In the genomic region with DNA sequence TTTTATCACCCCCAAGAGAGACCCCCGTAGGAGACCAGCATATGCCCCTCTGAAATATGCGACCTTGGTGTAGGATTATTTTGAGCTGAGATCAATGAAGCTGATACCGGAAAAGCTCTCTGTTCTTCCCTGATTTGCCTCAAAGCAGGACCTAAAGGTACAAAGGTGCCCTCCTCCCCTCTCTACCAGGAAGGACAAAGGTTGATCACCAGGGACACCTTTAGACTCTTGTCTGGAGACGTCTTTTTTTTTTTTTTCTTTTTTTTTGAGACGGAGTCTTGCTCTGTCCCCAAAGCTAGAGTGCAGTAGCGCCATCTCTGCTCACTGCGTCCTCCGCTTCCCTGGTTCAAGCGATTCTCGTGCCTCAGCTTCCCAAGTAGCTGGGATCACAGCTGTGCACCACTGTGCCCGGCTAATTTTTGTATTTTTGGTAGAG, we compare ENCODE assay signal across 1 cellular context.
TF ChIP-seq lines count a peak whose summit lies in the region.

No MANE protein-coding gene starts in this region.

TF ChIP-seq in HepG2, 621 proteins besides CTCF, POLR2A, EP300 and RAD21 (continued from another document):
- TF ChIP-seq, protein P1, sequence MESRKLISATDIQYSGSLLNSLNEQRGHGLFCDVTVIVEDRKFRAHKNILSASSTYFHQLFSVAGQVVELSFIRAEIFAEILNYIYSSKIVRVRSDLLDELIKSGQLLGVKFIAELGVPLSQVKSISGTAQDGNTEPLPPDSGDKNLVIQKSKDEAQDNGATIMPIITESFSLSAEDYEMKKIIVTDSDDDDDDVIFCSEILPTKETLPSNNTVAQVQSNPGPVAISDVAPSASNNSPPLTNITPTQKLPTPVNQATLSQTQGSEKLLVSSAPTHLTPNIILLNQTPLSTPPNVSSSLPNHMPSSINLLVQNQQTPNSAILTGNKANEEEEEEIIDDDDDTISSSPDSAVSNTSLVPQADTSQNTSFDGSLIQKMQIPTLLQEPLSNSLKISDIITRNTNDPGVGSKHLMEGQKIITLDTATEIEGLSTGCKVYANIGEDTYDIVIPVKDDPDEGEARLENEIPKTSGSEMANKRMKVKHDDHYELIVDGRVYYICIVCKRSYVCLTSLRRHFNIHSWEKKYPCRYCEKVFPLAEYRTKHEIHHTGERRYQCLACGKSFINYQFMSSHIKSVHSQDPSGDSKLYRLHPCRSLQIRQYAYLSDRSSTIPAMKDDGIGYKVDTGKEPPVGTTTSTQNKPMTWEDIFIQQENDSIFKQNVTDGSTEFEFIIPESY (CRISPR knock-in tag; IDR thresholded peaks at IDR 0.05): peak; percentile 41; the same call in 1 of the 2 replicates
- no peak for TF ChIP-seq TSC22D2 (CRISPR knock-in tag; IDR thresholded peaks at IDR 0.05; ENCODE audit: borderline replicate concordance)
- TF ChIP-seq, protein P2, sequence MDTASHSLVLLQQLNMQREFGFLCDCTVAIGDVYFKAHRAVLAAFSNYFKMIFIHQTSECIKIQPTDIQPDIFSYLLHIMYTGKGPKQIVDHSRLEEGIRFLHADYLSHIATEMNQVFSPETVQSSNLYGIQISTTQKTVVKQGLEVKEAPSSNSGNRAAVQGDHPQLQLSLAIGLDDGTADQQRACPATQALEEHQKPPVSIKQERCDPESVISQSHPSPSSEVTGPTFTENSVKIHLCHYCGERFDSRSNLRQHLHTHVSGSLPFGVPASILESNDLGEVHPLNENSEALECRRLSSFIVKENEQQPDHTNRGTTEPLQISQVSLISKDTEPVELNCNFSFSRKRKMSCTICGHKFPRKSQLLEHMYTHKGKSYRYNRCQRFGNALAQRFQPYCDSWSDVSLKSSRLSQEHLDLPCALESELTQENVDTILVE (CRISPR knock-in tag; IDR thresholded peaks at IDR 0.05): no peak
- TF ChIP-seq MTA3 (CRISPR knock-in tag; IDR thresholded peaks at IDR 0.05): no peak
- TF ChIP-seq HDAC1 (CRISPR knock-in tag; IDR thresholded peaks at IDR 0.05): peak; percentile 16; the same call in 1 of the 2 replicates
- TF ChIP-seq SMAD9 (CRISPR knock-in tag; IDR thresholded peaks at IDR 0.05): no peak
- peak; percentile 60 for TF ChIP-seq GATAD2A (CRISPR knock-in tag; IDR thresholded peaks at IDR 0.05)
- 0 out of 2 replicates have a peak, but pooled peaks have one; percentile 25 for TF ChIP-seq PPARG (CRISPR knock-in tag; conservative IDR thresholded peaks at IDR 0.05)
- TF ChIP-seq ELF3 (CRISPR knock-in tag; IDR thresholded peaks at IDR 0.05): peak; percentile 68
- no peak for TF ChIP-seq RELA (CRISPR knock-in tag; IDR thresholded peaks at IDR 0.05)
- no peak for TF ChIP-seq EEA1 (CRISPR knock-in tag; IDR thresholded peaks at IDR 0.05; ENCODE audit: borderline replicate concordance)
- no peak for TF ChIP-seq SSRP1 (CRISPR knock-in tag; IDR thresholded peaks at IDR 0.05)
- 0 out of 2 replicates have a peak, but pooled peaks have one; percentile 40 for TF ChIP-seq ZNF556 (CRISPR knock-in tag; IDR thresholded peaks at IDR 0.05; ENCODE audit: borderline replicate concordance)
- peak; percentile 85 for TF ChIP-seq ZBTB7B (CRISPR knock-in tag; IDR thresholded peaks at IDR 0.05)
- TF ChIP-seq SOX5 (CRISPR knock-in tag; IDR thresholded peaks at IDR 0.05; ENCODE audit: borderline replicate concordance): 0 out of 2 replicates have a peak, but pooled peaks have one; percentile 20
- peak; percentile 78 for TF ChIP-seq HNF4G (IDR thresholded peaks at IDR 0.05; ENCODE audit: borderline replicate concordance, low read depth, low read length)
- TF ChIP-seq HNF4G (CRISPR knock-in tag; IDR thresholded peaks at IDR 0.05; ENCODE audit: borderline replicate concordance, low read depth): peak; percentile 56; the same call in 1 of the 2 replicates
- peak; percentile 36; the same call in 1 of the 2 replicates for TF ChIP-seq MED1 (CRISPR knock-in tag; IDR thresholded peaks at IDR 0.05)
- TF ChIP-seq FOXP4 (CRISPR knock-in tag; IDR thresholded peaks at IDR 0.05): peak; percentile 35; the same call in 1 of the 2 replicates
- peak; percentile 75 for TF ChIP-seq HNF4A (CRISPR knock-in tag; IDR thresholded peaks at IDR 0.05)
- peak; percentile 28; the same call in 1 of the 2 replicates for TF ChIP-seq CREM (IDR thresholded peaks at IDR 0.05)
- TF ChIP-seq CREM (CRISPR knock-in tag; IDR thresholded peaks at IDR 0.05): no peak
- TF ChIP-seq ZSCAN22 (CRISPR knock-in tag; IDR thresholded peaks at IDR 0.05): no peak
- 0 out of 2 replicates have a peak, but pooled peaks have one; percentile 38 for TF ChIP-seq ZBTB10 (CRISPR knock-in tag; IDR thresholded peaks at IDR 0.05; ENCODE audit: borderline replicate concordance)
- TF ChIP-seq ETV5 (CRISPR knock-in tag; IDR thresholded peaks at IDR 0.05; ENCODE audit: borderline replicate concordance): peak; percentile 85; the same call in 1 of the 2 replicates
- TF ChIP-seq THAP11 (CRISPR knock-in tag; IDR thresholded peaks at IDR 0.05): 0 out of 2 replicates have a peak, but pooled peaks have one; percentile 13
- TF ChIP-seq ZKSCAN8 (CRISPR knock-in tag; IDR thresholded peaks at IDR 0.05; ENCODE audit: borderline replicate concordance): no peak
- 0 out of 2 replicates have a peak, but pooled peaks have one; percentile 39 for TF ChIP-seq MEIS2 (CRISPR knock-in tag; IDR thresholded peaks at IDR 0.05)
- peak; percentile 27; the same call in 1 of the 2 replicates for TF ChIP-seq FOXJ3 (CRISPR knock-in tag; IDR thresholded peaks at IDR 0.05; ENCODE audit: borderline replicate concordance)
- TF ChIP-seq RCOR2 (CRISPR knock-in tag; IDR thresholded peaks at IDR 0.05): 0 out of 2 replicates have a peak, but pooled peaks have one; percentile 40
- 0 out of 2 replicates have a peak, but pooled peaks have one; percentile 23 for TF ChIP-seq ZSCAN29 (CRISPR knock-in tag; conservative IDR thresholded peaks at IDR 0.05)
- TF ChIP-seq PATZ1 (CRISPR knock-in tag; IDR thresholded peaks at IDR 0.05): 0 out of 2 replicates have a peak, but pooled peaks have one; percentile 11
- 0 out of 2 replicates have a peak, but pooled peaks have one; percentile 52 for TF ChIP-seq ZNF264 (CRISPR knock-in tag; IDR thresholded peaks at IDR 0.05)
- no peak for TF ChIP-seq ZNF672 (CRISPR knock-in tag; IDR thresholded peaks at IDR 0.05)
- TF ChIP-seq ZNF362 (CRISPR knock-in tag; IDR thresholded peaks at IDR 0.05; ENCODE audit: borderline replicate concordance): peak; percentile 83; the same call in 1 of the 2 replicates
- peak; percentile 62; the same call in 1 of the 2 replicates for TF ChIP-seq RXRB (CRISPR knock-in tag; IDR thresholded peaks at IDR 0.05; ENCODE audit: borderline replicate concordance)
